In the genomic region with DNA sequence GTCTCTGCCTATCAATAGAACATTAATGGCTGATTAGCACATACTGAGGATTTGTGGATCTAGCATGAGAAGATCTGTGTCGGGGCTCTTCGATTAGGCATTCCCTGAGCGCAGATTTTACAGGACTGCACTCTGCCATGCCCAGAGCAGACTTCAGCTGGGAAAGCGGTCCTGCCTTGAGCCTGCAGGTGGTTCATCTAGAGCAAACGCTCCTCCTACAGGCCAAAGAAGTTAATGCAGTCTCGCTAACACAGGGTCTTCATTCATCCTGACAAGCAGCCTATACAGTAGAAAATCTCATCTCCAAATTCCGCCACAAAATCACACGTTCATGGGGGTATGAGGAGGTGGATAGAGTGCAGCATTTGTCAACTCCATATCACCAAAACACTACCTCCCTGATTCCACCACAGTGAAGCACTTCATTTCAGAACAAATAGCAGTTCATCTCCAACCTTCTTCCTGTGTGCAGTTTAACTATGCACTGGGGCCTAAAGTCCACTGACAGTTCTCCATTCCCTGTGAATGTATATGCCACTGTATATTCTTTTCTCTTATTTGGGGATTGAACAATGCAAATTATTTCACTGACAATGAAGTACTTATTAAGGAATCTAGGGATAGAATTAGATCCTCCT, we compare ENCODE assay signal across 9 cellular contexts.
A peak's percentile ranks its signal among the peaks of the same experiment; 100 is the strongest.
DNase-seq lines count a peak whose midpoint lies in the region; ATAC-seq and TF ChIP-seq lines count a peak whose summit lies in the region.
"Had no signal": no experiment of that assay in that cellular context is flagged by ENCODE, and none has a peak within 500 bp of the region (broad histone marks: within the 10 kb centered on the region; RNA-seq: fewer than 3 reads in every experiment).

No MANE protein-coding gene starts in this region.

- no peak for TF ChIP-seq POLR2A in Peyer's patch (IDR thresholded peaks at IDR 0.05)
- TF ChIP-seq POLR2A in right lobe of liver (IDR thresholded peaks at IDR 0.05) = no peak
- no peak for TF ChIP-seq POLR2A in transverse colon (IDR thresholded peaks at IDR 0.05)

- no peak overlapping the region for H3K4me3 ChIP-seq in GM12865 (ENCODE audit: low read depth, low read length)
- H3K4me3 ChIP-seq in HEK293 (ENCODE audit: low read depth, low read length) = no peak overlapping the region
- H3K4me3 ChIP-seq in Peyer's patch = no peak overlapping the region
- H3K4me3 ChIP-seq in right lobe of liver = no peak overlapping the region
- no peak overlapping the region for H3K4me3 ChIP-seq in transverse colon

- TF ChIP-seq EP300 in transverse colon (IDR thresholded peaks at IDR 0.05; ENCODE audit: low read depth) = no peak

- no peak overlapping the region for H3K27ac ChIP-seq in HEK293 (ENCODE audit: extremely low read depth, low read depth, low read length)
- no peak overlapping the region for H3K27ac ChIP-seq in Peyer's patch
- H3K27ac ChIP-seq in right lobe of liver = no peak overlapping the region
- H3K27ac ChIP-seq in transverse colon = no peak overlapping the region
- H3K27ac ChIP-seq: neutrophil had no signal

- DNase-seq in 8988T (peak; percentile 33), GM12865 (ENCODE audit: low read depth) (peak; percentile 84), Kasumi-1 (lab: John Stamatoyannopoulos, UW) (peak; percentile 80 to 81), Peyer's patch (peak in 1 of 3 donors; percentile 46), dedifferentiated amniotic fluid mesenchymal stem cell (ENCODE audit: extremely low spot score) (peak; percentile 74), right lobe of liver (peak; percentile 60 to 78 (median 72)), transverse colon (peak; percentile 58)

- H3K27me3 ChIP-seq in Peyer's patch (no peaks in the 10 kb centered on the region), right lobe of liver (no peaks in the 10 kb centered on the region), transverse colon (no peaks in the 10 kb centered on the region)
- H3K27me3 ChIP-seq: neutrophil had no signal

- WGBS in right lobe of liver (ENCODE audit: insufficient coverage, low coverage, low lambda C conversion rate, missing lambda C conversion rate) = 7% methylated on average over 6 of the region's 8 CpGs
- WGBS in transverse colon (ENCODE audit: low coverage in 1 of 2), 2 donors = 9 to 21% methylated on average over 4 to 8 of the region's 8 CpGs

- no peaks in the 10 kb centered on the region for H3K36me3 ChIP-seq in HEK293 (ENCODE audit: control insufficient read depth in 2 of 2, insufficient read depth in 1 of 2, low read length in 2 of 2)
- no peaks in the 10 kb centered on the region for H3K36me3 ChIP-seq in Peyer's patch
- no peaks in the 10 kb centered on the region for H3K36me3 ChIP-seq in right lobe of liver
- H3K36me3 ChIP-seq in transverse colon = no peaks in the 10 kb centered on the region
- H3K36me3 ChIP-seq: neutrophil had no signal

- TF ChIP-seq CTCF in GM12865 (IDR thresholded peaks at IDR 0.05; ENCODE audit: insufficient read depth, low read depth, low read length, missing control alignments) (peak; percentile 86), HEK293 (tag by site-specific recombination; IDR thresholded peaks at IDR 0.05) (peak; percentile 28; the same call in 1 of the 2 replicates), Peyer's patch (IDR thresholded peaks at IDR 0.05) (peak in 4 of 6 experiments; percentile 39 to 59 (median 45)), right lobe of liver (IDR thresholded peaks at IDR 0.05) (peak; percentile 70 to 90 (median 82)), transverse colon (IDR thresholded peaks at IDR 0.05) (peak; percentile 74 to 85 (median 80))

- ATAC-seq in right lobe of liver = peak; percentile 99 to 100 (median 100)

- no peaks in the 10 kb centered on the region for H3K9me3 ChIP-seq in HEK293 (ENCODE audit: control insufficient read depth, insufficient read depth, low read depth, low read length)
- no peaks in the 10 kb centered on the region for H3K9me3 ChIP-seq in Peyer's patch
- no peaks in the 10 kb centered on the region for H3K9me3 ChIP-seq in right lobe of liver
- H3K9me3 ChIP-seq in transverse colon = no peaks in the 10 kb centered on the region
- H3K9me3 ChIP-seq: neutrophil had no signal

- POLR2A ChIA-PET in HEK293 (lab: Yijun Ruan, JAX) = no interaction called here

- in situ Hi-C loops in transverse colon (cut with MboI; ENCODE audit: low pct_ligation_motif_present in 1 of 4, low pct_unique_long_range_greater_than_20kb in 1 of 4, low sequenced_read_pairs in 3 of 4) = no loop called here

- H3K4me1 ChIP-seq in HEK293 (ENCODE audit: control insufficient read depth, insufficient read depth, low read length) (no peaks in the 10 kb centered on the region), Peyer's patch (no peaks in the 10 kb centered on the region), right lobe of liver (no peaks in the 10 kb centered on the region), transverse colon (no peaks in the 10 kb centered on the region)

- intact Hi-C loops in right lobe of liver (cut with DNase I) (no loop called here), transverse colon (cut with DNase I; ENCODE audit: low total_unique reads) (no loop called here)

- CTCF ChIA-PET in HEK293 (lab: Yijun Ruan, JAX) = interaction anchor here (0.5 to 0.7 kb wide), 4 partner anchors 37 to 220 kb away, joined by 3 read pairs; no protein-coding TSS in a partner anchor

TF ChIP-seq in HEK293, 187 proteins besides CTCF, POLR2A, EP300 and RAD21:
- TF ChIP-seq KLF16 (tag by site-specific recombination; IDR thresholded peaks at IDR 0.05) (no peak), ZNF658 (tag by site-specific recombination; IDR thresholded peaks at IDR 0.05) (no peak), ZNF654 (tag by site-specific recombination; IDR thresholded peaks at IDR 0.05; ENCODE audit: low read depth) (peak; percentile 53), ZBTB17 (tag by site-specific recombination; IDR thresholded peaks at IDR 0.05) (0 out of 2 replicates have a peak, but pooled peaks have one; percentile 20)

Comparison
In these comparisons a context has a peak if more than half of its experiments do, and no peak if none do; other contexts are left out.
1. CTCF ChIP-seq: peak in every context shown above with its lines; median percentile 86 in GM12865; 82 in right lobe of liver; 80 in transverse colon; 45 in Peyer's patch; 28 in HEK293.